10 cellular contexts compared by ENCODE assay signal in genomic region chr16:68069511-68070248, GRCh38. TPM values are rescaled to one million over a fixed set of nuclear protein-coding genes. Genes with fewer than 3 reads are reported as not detected.
A peak's percentile ranks its signal among the peaks of the same experiment; 100 is the strongest.
DNase-seq lines count a peak whose midpoint lies in the region; TF ChIP-seq lines count a peak whose summit lies in the region.
"Had no signal": no experiment of that assay in that cellular context is flagged by ENCODE, and none has a peak within 500 bp of the region (broad histone marks: within the 10 kb centered on the region; RNA-seq: fewer than 3 reads in every experiment).

No MANE protein-coding gene starts in this region.

- peaks cover 0 to 8% (median 0%) of the 10 kb centered on the region in 11 experiments; a peak in 5 of 22 replicates for H3K27me3 ChIP-seq in BLaER1 treated with 17β-estradiol and CSF1 and Interleukin-3, amounts not matched to agents 10 nM and 100 nM
- no peaks in the 10 kb centered on the region for H3K27me3 ChIP-seq in Loucy (ENCODE audit: insufficient read depth, low read length, poor library complexity, severe bottlenecking)

- H3K9me2 ChIP-seq in Loucy (replicated peaks; ENCODE audit: low read depth, low read length), result no peaks in the 10 kb centered on the region

- peaks cover 24% of the 10 kb centered on the region for H3K4me1 Mint-ChIP-seq in nephron progenitor cell

- H4K20me1 ChIP-seq in BLaER1 treated with 17β-estradiol and CSF1 and Interleukin-3, amounts not matched to agents 10 nM and 100 nM, result peaks cover 0 to 61% (median 19%) of the 10 kb centered on the region in 11 experiments; a peak in 11 of 22 replicates
- H4K20me1 ChIP-seq in Loucy (ENCODE audit: insufficient read depth, low read length, poor library complexity, severe bottlenecking), result no peaks in the 10 kb centered on the region

- DNase-seq in activated T-helper 1 cell treated with Interleukin-2 at 50 U/mL for 16 hours (ENCODE audit: low read depth) (peak; percentile 25), mesenteric fat pad (ENCODE audit: low spot score) (peak; percentile 82), HPDE6-E6E7 (ENCODE audit: extremely low spot score) (no peak), HuH-7 (ENCODE audit: low spot score) (no peak), nephron progenitor cell (no peak), NCI-H1930 (lab: John Stamatoyannopoulos, UW) (no peak)
- DNase-seq: Caco-2 had no signal

- peaks cover 35 to 71% (median 55%) of the 10 kb centered on the region in 11 experiments for H3K36me3 ChIP-seq in BLaER1 treated with 17β-estradiol and CSF1 and Interleukin-3, amounts not matched to agents 10 nM and 100 nM
- H3K36me3 ChIP-seq in Loucy (ENCODE audit: insufficient read depth, low read length), result 0 out of 2 replicates have a peak, but pooled peaks cover 4% of the 10 kb centered on the region

- H3K4me3 ChIP-seq in BLaER1 treated with 17β-estradiol and CSF1 and Interleukin-3, amounts not matched to agents 10 nM and 100 nM, result peak overlapping the region in 3 of 10 experiments; percentile 10 to 30 (median 19); a peak in 1 of 20 replicates
- H3K4me3 ChIP-seq in Loucy (ENCODE audit: low read length, poor library complexity, severe bottlenecking), result peak overlapping the region; percentile 49

- H2AFZ ChIP-seq in Loucy (ENCODE audit: low read length), result no peak overlapping the region

- no peak overlapping the region for H3K27ac Mint-ChIP-seq in nephron progenitor cell

- peak overlapping the region; percentile 89 to 98 (median 95) for H3K4me2 ChIP-seq in BLaER1 treated with 17β-estradiol and CSF1 and Interleukin-3, amounts not matched to agents 10 nM and 100 nM
- H3K4me2 ChIP-seq in Loucy (ENCODE audit: low read depth, low read length, poor library complexity, severe bottlenecking), result peak overlapping the region; percentile 72

- no peak for TF ChIP-seq CTCF in Loucy (conservative IDR thresholded peaks at IDR 0.05; ENCODE audit: low read length)
- TF ChIP-seq CTCF in nephron progenitor cell (IDR thresholded peaks at IDR 0.05), result no peak

- H3K9ac ChIP-seq in BLaER1 treated with 17β-estradiol and CSF1 and Interleukin-3, amounts not matched to agents 10 nM and 100 nM, result peak overlapping the region in 4 of 11 experiments; percentile 10 to 39 (median 24); a peak in 6 of 22 replicates
- H3K9ac ChIP-seq in Loucy (ENCODE audit: low read depth, low read length, poor library complexity, severe bottlenecking), result peak overlapping the region; percentile 60

- peaks cover 6% of the 10 kb centered on the region for H3K27me3 Mint-ChIP-seq in nephron progenitor cell (ENCODE audit: low read depth, poor library complexity)

- peaks cover 27% of the 10 kb centered on the region; the same call in 1 of the 2 replicates for H3K79me2 ChIP-seq in Loucy (ENCODE audit: insufficient read depth, low read length)

- no peak overlapping the region for H3K4me3 Mint-ChIP-seq in nephron progenitor cell

- H3K36me3 Mint-ChIP-seq in nephron progenitor cell (ENCODE audit: low read depth), result peaks cover 45% of the 10 kb centered on the region

- no peaks in the 10 kb centered on the region for H3K9me3 ChIP-seq in BLaER1 treated with 17β-estradiol and CSF1 and Interleukin-3, amounts not matched to agents 10 nM and 100 nM (replicated peaks in 1 of 11)
- H3K9me3 ChIP-seq in Loucy (ENCODE audit: insufficient read depth, low read depth, low read length), result no peaks in the 10 kb centered on the region
- H3K9me3 ChIP-seq: Caco-2 had no signal

- no peaks in the 10 kb centered on the region for H3F3A ChIP-seq in Loucy (ENCODE audit: low read depth)

- H3K9me3 Mint-ChIP-seq in nephron progenitor cell, result no peaks in the 10 kb centered on the region

- peaks cover 55 to 62% (median 56%) of the 10 kb centered on the region in 10 experiments for H3K4me1 ChIP-seq in BLaER1 treated with 17β-estradiol and CSF1 and Interleukin-3, amounts not matched to agents 10 nM and 100 nM
- peaks cover 57% of the 10 kb centered on the region for H3K4me1 ChIP-seq in Loucy (ENCODE audit: insufficient read depth, low read length, poor library complexity, severe bottlenecking)

- peak overlapping the region in 6 of 11 experiments; percentile 3 to 69 (median 60); a peak in 9 of 22 replicates for H3K27ac ChIP-seq in BLaER1 treated with 17β-estradiol and CSF1 and Interleukin-3, amounts not matched to agents 10 nM and 100 nM

RNA-seq across cellular contexts. Expression of gene NFATC3, which starts 15.5 kb away (rescaled TPM):
- total RNA-seq in mesenteric fat pad, result 38.2 TPM

RNA-seq across cellular contexts. Expression of gene DUS2, which starts 46.6 kb away (rescaled TPM):
- 17.4 TPM for total RNA-seq in mesenteric fat pad

RNA-seq across cellular contexts. Expression of gene DDX28, which starts 46.6 kb away (rescaled TPM):
- total RNA-seq in mesenteric fat pad, result 7.8 TPM

RNA-seq across cellular contexts. Expression of gene DPEP2NB, which starts 54.0 kb away (rescaled TPM):
- not detected for total RNA-seq in mesenteric fat pad
- total RNA-seq: Caco-2, urinary bladder had no signal

Comparison
In these comparisons a context has a peak if more than half of its experiments do, and no peak if none do; other contexts are left out.
1. DNase-seq: peak in activated T-helper 1 cell treated with Interleukin-2 at 50 U/mL for 16 hours (single experiment) and mesenteric fat pad (single experiment); none in HPDE6-E6E7 (single experiment), HuH-7 (single experiment), nephron progenitor cell (single experiment) and NCI-H1930 (0 of 2).